1 cellular context compared by ENCODE assay signal in the genomic region with DNA sequence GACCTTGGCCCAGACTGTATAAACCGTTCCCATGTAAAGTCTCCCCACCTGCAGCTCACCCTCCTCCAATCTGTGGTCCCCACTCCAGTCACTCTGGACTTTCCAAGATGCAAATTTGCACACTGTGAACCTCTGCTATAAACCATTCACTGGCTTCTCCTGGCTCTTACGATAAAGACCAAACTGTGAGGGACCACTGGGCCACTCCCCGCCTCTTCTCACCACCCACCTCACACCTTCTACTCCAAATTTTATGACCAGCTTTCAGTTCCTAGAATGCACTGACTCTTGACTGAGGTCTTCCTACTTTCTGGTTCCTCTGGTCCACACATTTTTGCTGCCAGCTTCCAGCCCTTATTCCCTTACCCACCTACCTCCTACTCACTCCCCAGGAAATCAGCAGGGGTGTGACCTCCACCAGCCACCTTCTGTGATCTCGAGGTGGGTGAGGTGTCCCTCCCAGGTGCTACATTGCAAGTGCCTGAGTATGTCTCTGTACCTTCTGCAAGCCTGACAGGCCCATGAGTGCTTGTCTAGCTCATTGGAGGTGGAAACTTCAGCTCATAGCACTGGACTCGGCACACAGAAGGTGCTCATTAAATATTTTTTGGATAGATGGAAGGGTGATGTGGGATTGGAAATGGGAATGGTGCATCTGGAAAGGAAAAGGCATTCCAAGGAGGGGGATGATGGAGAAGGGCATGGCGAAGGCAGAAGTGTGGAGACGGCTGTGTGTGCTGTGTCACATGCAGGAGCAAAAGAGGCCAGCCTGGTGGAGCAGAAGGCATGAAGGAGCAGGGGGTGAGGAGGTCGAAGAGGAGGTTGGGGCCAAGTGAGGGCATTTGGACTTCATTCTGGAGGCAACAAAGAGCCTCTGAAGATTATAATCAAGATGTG.
TF ChIP-seq lines count a peak whose summit lies in the region.

No MANE protein-coding gene starts in this region.

TF ChIP-seq in K562, 482 proteins besides CTCF, POLR2A, EP300 and RAD21 (continued from another document and continues in another):
- TF ChIP-seq, protein P1, sequence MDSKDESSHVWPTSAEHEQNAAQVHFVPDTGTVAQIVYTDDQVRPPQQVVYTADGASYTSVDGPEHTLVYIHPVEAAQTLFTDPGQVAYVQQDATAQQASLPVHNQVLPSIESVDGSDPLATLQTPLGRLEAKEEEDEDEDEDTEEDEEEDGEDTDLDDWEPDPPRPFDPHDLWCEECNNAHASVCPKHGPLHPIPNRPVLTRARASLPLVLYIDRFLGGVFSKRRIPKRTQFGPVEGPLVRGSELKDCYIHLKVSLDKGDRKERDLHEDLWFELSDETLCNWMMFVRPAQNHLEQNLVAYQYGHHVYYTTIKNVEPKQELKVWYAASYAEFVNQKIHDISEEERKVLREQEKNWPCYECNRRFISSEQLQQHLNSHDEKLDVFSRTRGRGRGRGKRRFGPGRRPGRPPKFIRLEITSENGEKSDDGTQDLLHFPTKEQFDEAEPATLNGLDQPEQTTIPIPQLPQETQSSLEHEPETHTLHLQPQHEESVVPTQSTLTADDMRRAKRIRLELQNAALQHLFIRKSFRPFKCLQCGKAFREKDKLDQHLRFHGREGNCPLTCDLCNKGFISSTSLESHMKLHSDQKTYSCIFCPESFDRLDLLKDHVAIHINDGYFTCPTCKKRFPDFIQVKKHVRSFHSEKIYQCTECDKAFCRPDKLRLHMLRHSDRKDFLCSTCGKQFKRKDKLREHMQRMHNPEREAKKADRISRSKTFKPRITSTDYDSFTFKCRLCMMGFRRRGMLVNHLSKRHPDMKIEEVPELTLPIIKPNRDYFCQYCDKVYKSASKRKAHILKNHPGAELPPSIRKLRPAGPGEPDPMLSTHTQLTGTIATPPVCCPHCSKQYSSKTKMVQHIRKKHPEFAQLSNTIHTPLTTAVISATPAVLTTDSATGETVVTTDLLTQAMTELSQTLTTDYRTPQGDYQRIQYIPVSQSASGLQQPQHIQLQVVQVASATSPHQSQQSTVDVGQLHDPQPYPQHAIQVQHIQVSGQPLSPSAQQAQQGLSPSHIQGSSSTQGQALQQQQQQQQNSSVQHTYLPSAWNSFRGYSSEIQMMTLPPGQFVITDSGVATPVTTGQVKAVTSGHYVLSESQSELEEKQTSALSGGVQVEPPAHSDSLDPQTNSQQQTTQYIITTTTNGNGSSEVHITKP (IDR thresholded peaks at IDR 0.05; ENCODE audit: partially characterized antibody): no peak
- 0 out of 2 replicates have a peak, but pooled peaks have one; percentile 8 for TF ChIP-seq ZNF586 (CRISPR knock-in tag; conservative IDR thresholded peaks at IDR 0.05)
- no peak for TF ChIP-seq ZNF79 (CRISPR knock-in tag; IDR thresholded peaks at IDR 0.05; ENCODE audit: low read depth)
- TF ChIP-seq, protein P2, sequence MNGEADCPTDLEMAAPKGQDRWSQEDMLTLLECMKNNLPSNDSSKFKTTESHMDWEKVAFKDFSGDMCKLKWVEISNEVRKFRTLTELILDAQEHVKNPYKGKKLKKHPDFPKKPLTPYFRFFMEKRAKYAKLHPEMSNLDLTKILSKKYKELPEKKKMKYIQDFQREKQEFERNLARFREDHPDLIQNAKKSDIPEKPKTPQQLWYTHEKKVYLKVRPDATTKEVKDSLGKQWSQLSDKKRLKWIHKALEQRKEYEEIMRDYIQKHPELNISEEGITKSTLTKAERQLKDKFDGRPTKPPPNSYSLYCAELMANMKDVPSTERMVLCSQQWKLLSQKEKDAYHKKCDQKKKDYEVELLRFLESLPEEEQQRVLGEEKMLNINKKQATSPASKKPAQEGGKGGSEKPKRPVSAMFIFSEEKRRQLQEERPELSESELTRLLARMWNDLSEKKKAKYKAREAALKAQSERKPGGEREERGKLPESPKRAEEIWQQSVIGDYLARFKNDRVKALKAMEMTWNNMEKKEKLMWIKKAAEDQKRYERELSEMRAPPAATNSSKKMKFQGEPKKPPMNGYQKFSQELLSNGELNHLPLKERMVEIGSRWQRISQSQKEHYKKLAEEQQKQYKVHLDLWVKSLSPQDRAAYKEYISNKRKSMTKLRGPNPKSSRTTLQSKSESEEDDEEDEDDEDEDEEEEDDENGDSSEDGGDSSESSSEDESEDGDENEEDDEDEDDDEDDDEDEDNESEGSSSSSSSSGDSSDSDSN (IDR thresholded peaks at IDR 0.05; ENCODE audit: borderline replicate concordance in 1 of 2, low read depth in 2 of 2, low read length in 2 of 2): no peak
- TF ChIP-seq ZNF707 (CRISPR knock-in tag; conservative IDR thresholded peaks at IDR 0.05): no peak
- TF ChIP-seq, protein P3, sequence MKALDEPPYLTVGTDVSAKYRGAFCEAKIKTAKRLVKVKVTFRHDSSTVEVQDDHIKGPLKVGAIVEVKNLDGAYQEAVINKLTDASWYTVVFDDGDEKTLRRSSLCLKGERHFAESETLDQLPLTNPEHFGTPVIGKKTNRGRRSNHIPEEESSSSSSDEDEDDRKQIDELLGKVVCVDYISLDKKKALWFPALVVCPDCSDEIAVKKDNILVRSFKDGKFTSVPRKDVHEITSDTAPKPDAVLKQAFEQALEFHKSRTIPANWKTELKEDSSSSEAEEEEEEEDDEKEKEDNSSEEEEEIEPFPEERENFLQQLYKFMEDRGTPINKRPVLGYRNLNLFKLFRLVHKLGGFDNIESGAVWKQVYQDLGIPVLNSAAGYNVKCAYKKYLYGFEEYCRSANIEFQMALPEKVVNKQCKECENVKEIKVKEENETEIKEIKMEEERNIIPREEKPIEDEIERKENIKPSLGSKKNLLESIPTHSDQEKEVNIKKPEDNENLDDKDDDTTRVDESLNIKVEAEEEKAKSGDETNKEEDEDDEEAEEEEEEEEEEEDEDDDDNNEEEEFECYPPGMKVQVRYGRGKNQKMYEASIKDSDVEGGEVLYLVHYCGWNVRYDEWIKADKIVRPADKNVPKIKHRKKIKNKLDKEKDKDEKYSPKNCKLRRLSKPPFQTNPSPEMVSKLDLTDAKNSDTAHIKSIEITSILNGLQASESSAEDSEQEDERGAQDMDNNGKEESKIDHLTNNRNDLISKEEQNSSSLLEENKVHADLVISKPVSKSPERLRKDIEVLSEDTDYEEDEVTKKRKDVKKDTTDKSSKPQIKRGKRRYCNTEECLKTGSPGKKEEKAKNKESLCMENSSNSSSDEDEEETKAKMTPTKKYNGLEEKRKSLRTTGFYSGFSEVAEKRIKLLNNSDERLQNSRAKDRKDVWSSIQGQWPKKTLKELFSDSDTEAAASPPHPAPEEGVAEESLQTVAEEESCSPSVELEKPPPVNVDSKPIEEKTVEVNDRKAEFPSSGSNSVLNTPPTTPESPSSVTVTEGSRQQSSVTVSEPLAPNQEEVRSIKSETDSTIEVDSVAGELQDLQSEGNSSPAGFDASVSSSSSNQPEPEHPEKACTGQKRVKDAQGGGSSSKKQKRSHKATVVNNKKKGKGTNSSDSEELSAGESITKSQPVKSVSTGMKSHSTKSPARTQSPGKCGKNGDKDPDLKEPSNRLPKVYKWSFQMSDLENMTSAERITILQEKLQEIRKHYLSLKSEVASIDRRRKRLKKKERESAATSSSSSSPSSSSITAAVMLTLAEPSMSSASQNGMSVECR (CRISPR knock-in tag; IDR thresholded peaks at IDR 0.05): 0 out of 2 replicates have a peak, but pooled peaks have one; percentile 4
- no peak for TF ChIP-seq ETV1 (tag; conservative IDR thresholded peaks at IDR 0.05; ENCODE audit: low read depth)
- TF ChIP-seq CCNT2 (IDR thresholded peaks at IDR 0.05; ENCODE audit: borderline replicate concordance, extremely low read depth, insufficient read length, low read depth, low read length): no peak
- no peak for TF ChIP-seq ASH1L (IDR thresholded peaks at IDR 0.05; ENCODE audit: borderline replicate concordance, low read depth, partially characterized antibody)
- 0 out of 2 replicates have a peak, but pooled peaks have one; percentile 63 for TF ChIP-seq HLTF (IDR thresholded peaks at IDR 0.05)
- TF ChIP-seq, protein P4, sequence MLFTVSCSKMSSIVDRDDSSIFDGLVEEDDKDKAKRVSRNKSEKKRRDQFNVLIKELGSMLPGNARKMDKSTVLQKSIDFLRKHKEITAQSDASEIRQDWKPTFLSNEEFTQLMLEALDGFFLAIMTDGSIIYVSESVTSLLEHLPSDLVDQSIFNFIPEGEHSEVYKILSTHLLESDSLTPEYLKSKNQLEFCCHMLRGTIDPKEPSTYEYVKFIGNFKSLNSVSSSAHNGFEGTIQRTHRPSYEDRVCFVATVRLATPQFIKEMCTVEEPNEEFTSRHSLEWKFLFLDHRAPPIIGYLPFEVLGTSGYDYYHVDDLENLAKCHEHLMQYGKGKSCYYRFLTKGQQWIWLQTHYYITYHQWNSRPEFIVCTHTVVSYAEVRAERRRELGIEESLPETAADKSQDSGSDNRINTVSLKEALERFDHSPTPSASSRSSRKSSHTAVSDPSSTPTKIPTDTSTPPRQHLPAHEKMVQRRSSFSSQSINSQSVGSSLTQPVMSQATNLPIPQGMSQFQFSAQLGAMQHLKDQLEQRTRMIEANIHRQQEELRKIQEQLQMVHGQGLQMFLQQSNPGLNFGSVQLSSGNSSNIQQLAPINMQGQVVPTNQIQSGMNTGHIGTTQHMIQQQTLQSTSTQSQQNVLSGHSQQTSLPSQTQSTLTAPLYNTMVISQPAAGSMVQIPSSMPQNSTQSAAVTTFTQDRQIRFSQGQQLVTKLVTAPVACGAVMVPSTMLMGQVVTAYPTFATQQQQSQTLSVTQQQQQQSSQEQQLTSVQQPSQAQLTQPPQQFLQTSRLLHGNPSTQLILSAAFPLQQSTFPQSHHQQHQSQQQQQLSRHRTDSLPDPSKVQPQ (CRISPR knock-in tag; IDR thresholded peaks at IDR 0.05; ENCODE audit: borderline replicate concordance): no peak
- no peak for TF ChIP-seq ZNF785 (CRISPR knock-in tag; IDR thresholded peaks at IDR 0.05)
- TF ChIP-seq ZKSCAN8 (CRISPR knock-in tag; IDR thresholded peaks at IDR 0.05): no peak
- 0 out of 4 replicates have a peak, but pooled peaks of 1 of the 2 experiments have one; percentile 49 for TF ChIP-seq SRF (CRISPR knock-in tag; IDR thresholded peaks at IDR 0.05)
- TF ChIP-seq, protein P5, sequence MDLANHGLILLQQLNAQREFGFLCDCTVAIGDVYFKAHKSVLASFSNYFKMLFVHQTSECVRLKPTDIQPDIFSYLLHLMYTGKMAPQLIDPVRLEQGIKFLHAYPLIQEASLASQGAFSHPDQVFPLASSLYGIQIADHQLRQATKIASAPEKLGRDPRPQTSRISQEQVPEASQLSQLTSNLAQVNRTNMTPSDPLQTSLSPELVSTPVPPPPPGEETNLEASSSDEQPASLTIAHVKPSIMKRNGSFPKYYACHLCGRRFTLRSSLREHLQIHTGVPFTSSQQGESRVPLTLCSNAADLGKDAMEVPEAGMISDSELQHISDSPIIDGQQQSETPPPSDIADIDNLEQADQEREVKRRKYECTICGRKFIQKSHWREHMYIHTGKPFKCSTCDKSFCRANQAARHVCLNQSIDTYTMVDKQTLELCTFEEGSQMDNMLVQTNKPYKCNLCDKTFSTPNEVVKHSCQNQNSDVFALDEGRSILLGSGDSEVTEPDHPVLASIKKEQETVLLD (IDR thresholded peaks at IDR 0.05): peak; percentile 13; the same call in 1 of the 2 replicates
- TF ChIP-seq, protein P6, sequence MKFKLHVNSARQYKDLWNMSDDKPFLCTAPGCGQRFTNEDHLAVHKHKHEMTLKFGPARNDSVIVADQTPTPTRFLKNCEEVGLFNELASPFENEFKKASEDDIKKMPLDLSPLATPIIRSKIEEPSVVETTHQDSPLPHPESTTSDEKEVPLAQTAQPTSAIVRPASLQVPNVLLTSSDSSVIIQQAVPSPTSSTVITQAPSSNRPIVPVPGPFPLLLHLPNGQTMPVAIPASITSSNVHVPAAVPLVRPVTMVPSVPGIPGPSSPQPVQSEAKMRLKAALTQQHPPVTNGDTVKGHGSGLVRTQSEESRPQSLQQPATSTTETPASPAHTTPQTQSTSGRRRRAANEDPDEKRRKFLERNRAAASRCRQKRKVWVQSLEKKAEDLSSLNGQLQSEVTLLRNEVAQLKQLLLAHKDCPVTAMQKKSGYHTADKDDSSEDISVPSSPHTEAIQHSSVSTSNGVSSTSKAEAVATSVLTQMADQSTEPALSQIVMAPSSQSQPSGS (CRISPR knock-in tag; IDR thresholded peaks at IDR 0.05): no peak
- no peak for TF ChIP-seq HDAC8 (tag; IDR thresholded peaks at IDR 0.05)
- TF ChIP-seq STAG1 (CRISPR knock-in tag; IDR thresholded peaks at IDR 0.05; ENCODE audit: borderline replicate concordance): no peak
- TF ChIP-seq MCM7 (IDR thresholded peaks at IDR 0.05): no peak
- no peak for TF ChIP-seq ZNF12 (CRISPR knock-in tag; IDR thresholded peaks at IDR 0.05)
- TF ChIP-seq MECOM (CRISPR knock-in tag; IDR thresholded peaks at IDR 0.05): no peak
- TF ChIP-seq PURB (CRISPR knock-in tag; IDR thresholded peaks at IDR 0.05; ENCODE audit: low read depth): no peak
- no peak for TF ChIP-seq STAT5B (CRISPR knock-in tag; IDR thresholded peaks at IDR 0.05)
- no peak for TF ChIP-seq SUPT5H (IDR thresholded peaks at IDR 0.05)
- no peak for TF ChIP-seq HNRNPUL1 (IDR thresholded peaks at IDR 0.05; ENCODE audit: low read length)
- TF ChIP-seq RBFOX2 (IDR thresholded peaks at IDR 0.05; ENCODE audit: low read depth, low read length): no peak
- TF ChIP-seq TOE1 (IDR thresholded peaks at IDR 0.05; ENCODE audit: borderline replicate concordance): no peak; the same call in 1 of the 2 replicates
- TF ChIP-seq TOE1 (CRISPR knock-in tag; IDR thresholded peaks at IDR 0.05; ENCODE audit: borderline replicate concordance, low read depth): no peak
